12 cellular contexts compared by ENCODE assay signal in genomic region chr6:63553208-63553607, GRCh38. TPM values are rescaled to one million over a fixed set of nuclear protein-coding genes. Genes with fewer than 3 reads are reported as not detected.
A peak's percentile ranks its signal among the peaks of the same experiment; 100 is the strongest.
DNase-seq lines count a peak whose midpoint lies in the region; ATAC-seq, FAIRE-seq and TF ChIP-seq lines count a peak whose summit lies in the region.
"Had no signal": no experiment of that assay in that cellular context is flagged by ENCODE, and none has a peak within 500 bp of the region (broad histone marks: within the 10 kb centered on the region; RNA-seq: fewer than 3 reads in every experiment).

No MANE protein-coding gene starts in this region.

- H3K4me1 ChIP-seq in heart left ventricle = peaks cover 0 to 7% (median 0%) of the 10 kb centered on the region in 12 donors

- peak overlapping the region in 7 of 12 donors; percentile 11 to 68 (median 43) for H3K27ac ChIP-seq in heart left ventricle

- intact Hi-C loops in heart left ventricle (cut with DNase I) = no loop called here

- H3K9me3 ChIP-seq in heart left ventricle = peaks cover 0 to 4% (median 0%) of the 10 kb centered on the region in 12 donors

- peaks cover 4% of the 10 kb centered on the region for H3K4me1 Mint-ChIP-seq in WTC11
- H3K4me1 Mint-ChIP-seq: CD8-positive, alpha-beta memory T cell had no signal

- no peaks in the 10 kb centered on the region for H3K36me3 Mint-ChIP-seq in WTC11
- H3K36me3 Mint-ChIP-seq: CD8-positive, alpha-beta memory T cell had no signal

- no peak overlapping the region for H3K4me3 ChIP-seq in heart left ventricle

- DNase-seq in heart left ventricle (no peak), WTC11 (ENCODE audit: low spot score) (no peak), D721Med (ENCODE audit: insufficient read length, low spot score) (no peak), NCI-H2196 treated with DMSO at 0.1 percent for 48 hours (lab: John Stamatoyannopoulos, UW; ENCODE audit: unreplicated experiment) (no peak)
- no peak for DNase-seq in activated naive CD4-positive, alpha-beta T cell treated with Interleukin-2 at 50 U/mL for 16 hours
- DNase-seq: CD8-positive, alpha-beta memory T cell; glutamatergic neuron had no signal

- no peak for FAIRE-seq in D721Med (lab: Jason Lieb, UNC)

- TF ChIP-seq POLR2A in heart left ventricle (IDR thresholded peaks at IDR 0.05) = no peak

- 67 to 89% (median 78%) methylated on average over 3 of the region's 3 CpGs for WGBS in heart left ventricle, 4 donors

- peaks cover 12% of the 10 kb centered on the region for H3K27me3 Mint-ChIP-seq in WTC11 (ENCODE audit: low read depth)

- H3K9me3 Mint-ChIP-seq in WTC11 = peaks cover 8% of the 10 kb centered on the region
- H3K9me3 Mint-ChIP-seq: dendritic cell treated with granulocyte-macrophage colony-stimulating factor and Interleukin-4, amounts not matched to agents 40 ng/mL and 50 ng/mL, for 4 days; T-helper 1 cell treated with Interleukin-12 subunit alpha and Interleukin-12 subunit beta and Interleukin-4 antibody, amounts not matched to agents 30 μg/mL and 1 μg/mL, for 36 hours had no signal

- POLR2A ChIA-PET in WTC11 (lab: Charles Lee) = no interaction called here

- CTCF ChIA-PET in WTC11 (lab: Charles Lee) = no interaction called here

- no peaks in the 10 kb centered on the region for H3K36me3 ChIP-seq in heart left ventricle

- no peak for TF ChIP-seq CTCF in heart left ventricle (IDR thresholded peaks at IDR 0.05)
- TF ChIP-seq CTCF in WTC11 (IDR thresholded peaks at IDR 0.05) = no peak
- no peak for TF ChIP-seq CTCF in D721Med (IDR thresholded peaks at IDR 0.05; ENCODE audit: insufficient read depth, missing control alignments)

- ATAC-seq in GM18519 (IDR thresholded peaks at IDR 0.05; ENCODE audit: low FRiP score, unreplicated experiment) (peak; percentile 98), GM21367 (IDR thresholded peaks at IDR 0.05; ENCODE audit: unreplicated experiment) (peak; percentile 96), HG03045 (IDR thresholded peaks at IDR 0.05; ENCODE audit: unreplicated experiment) (peak; percentile 94), heart left ventricle (peak; percentile 64 to 96 (median 92)), WTC11 (no peak)

- no peak overlapping the region for H3K27ac Mint-ChIP-seq in WTC11
- H3K27ac Mint-ChIP-seq: CD8-positive, alpha-beta memory T cell; dendritic cell treated with granulocyte-macrophage colony-stimulating factor and Interleukin-4, amounts not matched to agents 40 ng/mL and 50 ng/mL, for 4 days; T-helper 1 cell treated with Interleukin-12 subunit alpha and Interleukin-12 subunit beta and Interleukin-4 antibody, amounts not matched to agents 30 μg/mL and 1 μg/mL, for 36 hours had no signal

- peaks cover 0 to 4% (median 0%) of the 10 kb centered on the region in 9 donors for H3K27me3 ChIP-seq in heart left ventricle

- no peak overlapping the region for H3K4me3 Mint-ChIP-seq in WTC11
- H3K4me3 Mint-ChIP-seq: CD8-positive, alpha-beta memory T cell; dendritic cell treated with granulocyte-macrophage colony-stimulating factor and Interleukin-4, amounts not matched to agents 40 ng/mL and 50 ng/mL, for 4 days; T-helper 1 cell treated with Interleukin-12 subunit alpha and Interleukin-12 subunit beta and Interleukin-4 antibody, amounts not matched to agents 30 μg/mL and 1 μg/mL, for 36 hours had no signal

TF ChIP-seq in WTC11, 78 proteins besides CTCF, POLR2A, EP300 and RAD21:
- TF ChIP-seq ZBTB21 (CRISPR knock-in tag; IDR thresholded peaks at IDR 0.05; ENCODE audit: borderline replicate concordance) = no peak
- no peak for TF ChIP-seq SP1 (CRISPR knock-in tag; conservative IDR thresholded peaks at IDR 0.05)
- TF ChIP-seq RORB (CRISPR knock-in tag; IDR thresholded peaks at IDR 0.05) = no peak
- TF ChIP-seq NFE2L1 (CRISPR knock-in tag; IDR thresholded peaks at IDR 0.05) = no peak
- TF ChIP-seq MXD4 (CRISPR knock-in tag; IDR thresholded peaks at IDR 0.05; ENCODE audit: borderline replicate concordance) = no peak
- no peak for TF ChIP-seq CBFB (CRISPR knock-in tag; IDR thresholded peaks at IDR 0.05; ENCODE audit: low read depth)
- TF ChIP-seq SMAD3 (CRISPR knock-in tag; IDR thresholded peaks at IDR 0.05; ENCODE audit: borderline replicate concordance) = no peak
- no peak for TF ChIP-seq TCF7 (CRISPR knock-in tag; IDR thresholded peaks at IDR 0.05; ENCODE audit: low read depth)
- no peak for TF ChIP-seq FOXP4 (CRISPR knock-in tag; IDR thresholded peaks at IDR 0.05)

RNA-seq across cellular contexts. Expression of gene PTP4A1, which starts 19.1 kb away (rescaled TPM):
- total RNA-seq in heart left ventricle (10 to 100 TPM; 22.2 to 73.5 (median 43.5) TPM), WTC11 (2021) (51.4 to 56.9 TPM (median 55.0 TPM) in 3 replicates)
- polyA plus RNA-seq in heart left ventricle = 10 to 100 TPM in 1 of 2 donors, 1 to 10 TPM in 1; 6.3 to 23.8 TPM
